40 cellular contexts compared by ENCODE assay signal in genomic region chr1:54602559-54602958, GRCh38. TPM values are rescaled to one million over a fixed set of nuclear protein-coding genes. Genes with fewer than 3 reads are reported as not detected.
"Had no signal": no experiment of that assay in that cellular context is flagged by ENCODE, and none has a peak within 500 bp of the region (broad histone marks: within the 10 kb centered on the region; RNA-seq: fewer than 3 reads in every experiment).

No MANE protein-coding gene starts in this region.

- H3K27me3 Mint-ChIP-seq: activated CD4-positive, alpha-beta T cell treated with anti-CD3 and anti-CD28 coated beads, Interleukin-2, amount 10 ng/mL, durations not matched to agents 24 days and 14 days; activated CD8-positive, alpha-beta T cell treated with anti-CD3 and anti-CD28 coated beads for 36 hours; activated naive CD4-positive, alpha-beta T cell treated with anti-CD3 and anti-CD28 coated beads, Interleukin-2, amount 50 U/mL, for 24 hours; activated naive CD8-positive, alpha-beta T cell treated with anti-CD3 and anti-CD28 coated beads, Interleukin-2, amount 10 ng/mL, durations not matched to agents 7 days and 5 days; activated T-helper 17 cell treated with anti-CD3 and anti-CD28 coated beads, Interleukin-2, amount 50 U/mL, for 72 hours; central memory CD8-positive, alpha-beta T cell had no signal

- H3K4me3 Mint-ChIP-seq: activated CD4-positive, alpha-beta T cell treated with anti-CD3 and anti-CD28 coated beads, Interleukin-2, amount 10 ng/mL, durations not matched to agents 24 days and 14 days; activated CD8-positive, alpha-beta T cell treated with anti-CD3 and anti-CD28 coated beads for 36 hours; activated naive CD4-positive, alpha-beta T cell treated with anti-CD3 and anti-CD28 coated beads, Interleukin-2, amount 50 U/mL, for 24 hours; activated naive CD8-positive, alpha-beta T cell treated with anti-CD3 and anti-CD28 coated beads, Interleukin-2, amount 10 ng/mL, durations not matched to agents 7 days and 5 days; activated T-cell treated with anti-CD3 and anti-CD28 coated beads, Interleukin-2, amount 50 U/mL, for 72 hours; activated T-helper 17 cell treated with anti-CD3 and anti-CD28 coated beads, Interleukin-2, amount 50 U/mL, for 72 hours; central memory CD8-positive, alpha-beta T cell had no signal

- H3K4me2 ChIP-seq: PC-9 had no signal

- ATAC-seq: activated CD8-positive, alpha-beta T cell treated with anti-CD3 and anti-CD28 coated beads for 36 hours; activated T-cell treated with anti-CD3 and anti-CD28 coated beads, Interleukin-2, amount 50 U/mL, for 72 hours; activated T-helper 17 cell treated with anti-CD3 and anti-CD28 coated beads, Interleukin-2, amount 50 U/mL, for 72 hours; Right ventricle myocardium inferior; SK-N-SH treated with all-trans-retinoic acid at 6 μM for 48 hours had no signal

- H3K36me3 Mint-ChIP-seq: activated naive CD4-positive, alpha-beta T cell treated with anti-CD3 and anti-CD28 coated beads, Interleukin-2, amount 50 U/mL, for 24 hours; activated naive CD8-positive, alpha-beta T cell treated with anti-CD3 and anti-CD28 coated beads, Interleukin-2, amount 10 ng/mL, durations not matched to agents 7 days and 5 days had no signal

- H3K4me3 ChIP-seq: ascending aorta, cardiac muscle cell, PC-9 had no signal

- FAIRE-seq: RCC 7860 had no signal

- DNase-seq: activated CD4-positive, alpha-beta T cell treated with anti-CD3 and anti-CD28 coated beads, Interleukin-2, amount 10 ng/mL, durations not matched to agents 24 days and 14 days; activated CD4-positive, alpha-beta T cell treated with anti-CD3 and anti-CD28 coated beads, Interleukin-2, amount 50 U/mL, for 4 hours; activated CD8-positive, alpha-beta T cell treated with anti-CD3 and anti-CD28 coated beads for 36 hours; activated gamma-delta T cell; activated naive CD4-positive, alpha-beta T cell treated with Interleukin-2 at 50 U/mL for 16 hours; activated naive CD8-positive, alpha-beta T cell treated with anti-CD3 and anti-CD28 coated beads, Interleukin-2, amount 10 ng/mL, durations not matched to agents 7 days and 5 days; activated T-cell treated with anti-CD3 and anti-CD28 coated beads, Interleukin-2, amount 50 U/mL, for 1 hour; activated T-cell treated with anti-CD3 and anti-CD28 coated beads, Interleukin-2, amount 50 U/mL, for 72 hours; amygdala; Karpas-422; KBM-7; NCI-H1048; NCI-H1105 treated with DMSO at 0.1 percent for 48 hours; NCI-H1436; NCI-H1694 treated with DMSO at 0.1 percent for 48 hours; NCI-H2029; NCI-H345; NCI-H510A; NCI-H526; NCI-H748 treated with DMSO at 0.1 percent for 48 hours; NK-92 treated with Interleukin-12 subunit alpha and Interleukin-12 subunit beta, amount 100 ng/mL, for 24 hours; SIG-M5; T-helper 1 cell; T1000; WERI-Rb-1 had no signal

- H3K27me3 ChIP-seq: ascending aorta, cardiac muscle cell had no signal

- H3K9me3 ChIP-seq: ascending aorta had no signal

- H3K9me3 Mint-ChIP-seq: activated CD4-positive, alpha-beta T cell treated with anti-CD3 and anti-CD28 coated beads, Interleukin-2, amount 10 ng/mL, durations not matched to agents 24 days and 14 days; activated CD8-positive, alpha-beta T cell treated with anti-CD3 and anti-CD28 coated beads for 36 hours; activated naive CD4-positive, alpha-beta T cell treated with anti-CD3 and anti-CD28 coated beads, Interleukin-2, amount 50 U/mL, for 24 hours; activated naive CD8-positive, alpha-beta T cell treated with anti-CD3 and anti-CD28 coated beads, Interleukin-2, amount 10 ng/mL, durations not matched to agents 7 days and 5 days; activated T-cell treated with anti-CD3 and anti-CD28 coated beads, Interleukin-2, amount 50 U/mL, for 72 hours; activated T-helper 17 cell treated with anti-CD3 and anti-CD28 coated beads, Interleukin-2, amount 50 U/mL, for 72 hours; central memory CD8-positive, alpha-beta T cell had no signal

- H3K4me1 ChIP-seq: ascending aorta had no signal

- H2AFZ ChIP-seq: PC-9 had no signal

- H3K27ac ChIP-seq: ascending aorta, cardiac muscle cell, PC-9, RWPE1, WERI-Rb-1 had no signal

- H3K27ac Mint-ChIP-seq: activated CD4-positive, alpha-beta T cell treated with anti-CD3 and anti-CD28 coated beads, Interleukin-2, amount 10 ng/mL, durations not matched to agents 24 days and 14 days; activated CD8-positive, alpha-beta T cell treated with anti-CD3 and anti-CD28 coated beads for 36 hours; activated naive CD4-positive, alpha-beta T cell treated with anti-CD3 and anti-CD28 coated beads, Interleukin-2, amount 50 U/mL, for 24 hours; activated naive CD8-positive, alpha-beta T cell treated with anti-CD3 and anti-CD28 coated beads, Interleukin-2, amount 10 ng/mL, durations not matched to agents 7 days and 5 days; activated T-cell treated with anti-CD3 and anti-CD28 coated beads, Interleukin-2, amount 50 U/mL, for 72 hours; activated T-helper 17 cell treated with anti-CD3 and anti-CD28 coated beads, Interleukin-2, amount 50 U/mL, for 72 hours had no signal

RNA-seq across cellular contexts. Expression of gene FAM151A, which starts 20.8 kb away (rescaled TPM):
- total RNA-seq: activated CD4-positive, alpha-beta T cell treated with anti-CD3 and anti-CD28 coated beads, Interleukin-2, amount 10 ng/mL, durations not matched to agents 24 days and 14 days; activated CD8-positive, alpha-beta memory T cell treated with anti-CD3 and anti-CD28 coated beads for 36 hours; activated CD8-positive, alpha-beta T cell treated with anti-CD3 and anti-CD28 coated beads for 36 hours; activated naive CD8-positive, alpha-beta T cell treated with anti-CD3 and anti-CD28 coated beads, Interleukin-2, amount 10 ng/mL, durations not matched to agents 7 days and 5 days; activated T-cell treated with anti-CD3 and anti-CD28 coated beads, Interleukin-2, amount 50 U/mL, for 72 hours; activated T-helper 17 cell treated with anti-CD3 and anti-CD28 coated beads, Interleukin-2, amount 50 U/mL, for 72 hours; ascending aorta; MCF 10A; OCI-LY7; PC-9; SK-MEL-5; T-helper 2 cell treated with Interferon-gamma antibody and Interleukin-4, amounts not matched to agents 100 ng/mL and 5 ng/mL, for 36 hours had no signal

RNA-seq across cellular contexts. Expression of gene MROH7, which starts 39.0 kb away (rescaled TPM):
- total RNA-seq: activated CD8-positive, alpha-beta memory T cell treated with anti-CD3 and anti-CD28 coated beads for 36 hours; MCF 10A; OCI-LY7; PC-9 had no signal

RNA-seq across cellular contexts. Expression of gene ACOT11, which starts 54.5 kb away (rescaled TPM):
- total RNA-seq: OCI-LY7 had no signal
